ENCODE assay signal across 18 cellular contexts in the genomic region with DNA sequence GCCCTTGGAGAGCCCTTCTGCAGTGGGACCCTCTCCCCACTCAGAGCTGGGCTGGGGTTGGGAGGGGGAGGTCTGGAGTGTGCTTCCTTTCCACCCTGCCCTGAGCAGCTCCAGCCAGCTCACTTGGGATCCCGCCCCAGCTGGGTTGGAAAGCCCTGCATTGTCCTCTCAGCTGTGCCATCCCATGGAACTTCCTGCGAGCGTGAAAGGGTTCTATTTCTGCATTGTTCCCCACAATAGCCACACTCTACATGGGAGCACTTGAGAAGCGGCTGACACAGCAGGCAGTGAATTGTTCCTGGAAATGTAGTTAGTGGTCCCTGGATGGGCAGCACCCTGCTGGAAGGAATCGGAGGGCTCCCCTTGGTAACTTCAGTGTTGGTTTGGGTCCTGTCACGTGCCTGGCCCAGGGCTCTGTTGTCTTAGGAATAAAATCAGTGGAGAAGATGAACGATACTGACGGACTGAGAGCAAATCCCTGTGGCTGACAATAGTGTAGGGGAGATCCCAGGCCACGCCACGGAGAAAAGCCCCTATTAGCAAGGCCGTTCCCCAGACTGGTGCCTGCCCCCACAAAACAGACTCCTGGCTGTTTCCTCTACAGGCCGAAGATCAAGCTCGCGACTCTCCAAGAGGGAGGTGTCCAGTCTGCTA. TPM values are rescaled to one million over a fixed set of nuclear protein-coding genes. Genes with fewer than 3 reads are reported as not detected.
DNase-seq lines count a peak whose midpoint lies in the region; ATAC-seq and TF ChIP-seq lines count a peak whose summit lies in the region.
"Had no signal": no experiment of that assay in that cellular context is flagged by ENCODE, and none has a peak within 500 bp of the region (broad histone marks: within the 10 kb centered on the region; RNA-seq: fewer than 3 reads in every experiment).

No MANE protein-coding gene starts in this region.

- ATAC-seq in stimulated activated memory B cell treated with anti-CD40 and anti-IgM and Interleukin-4, amounts not matched to agents 10 μg/mL and 1 μg/mL and 100 μg/mL, for 72 hours = peak; percentile 9
- ATAC-seq in GM21576 (IDR thresholded peaks at IDR 0.05; ENCODE audit: unreplicated experiment) (no peak), PC-3 (no peak)
- ATAC-seq: stimulated activated effector memory CD8-positive, alpha-beta T cell treated with anti-CD3 and anti-CD28 coated beads, Interleukin-12 subunit alpha, Interleukin-12 subunit beta, amount 100 ng/mL, for 72 hours; T-cell had no signal

- H3K9ac ChIP-seq in PC-3 (ENCODE audit: low read length) = no peak overlapping the region
- H3K9ac ChIP-seq: GM23248 had no signal

- no peak overlapping the region for H3K27ac Mint-ChIP-seq in stimulated activated memory B cell treated with anti-CD40 and anti-IgM and Interleukin-4, amounts not matched to agents 10 μg/mL and 1 μg/mL and 100 μg/mL, for 72 hours
- H3K27ac Mint-ChIP-seq in chondrocyte (ENCODE audit: unreplicated experiment) = no peak overlapping the region
- H3K27ac Mint-ChIP-seq: CD4-positive, CD25-positive, alpha-beta regulatory T cell; stimulated activated effector memory CD8-positive, alpha-beta T cell treated with anti-CD3 and anti-CD28 coated beads, Interleukin-12 subunit alpha, Interleukin-12 subunit beta, amount 100 ng/mL, for 72 hours; T-cell had no signal

- no peaks in the 10 kb centered on the region for H3K27me3 ChIP-seq in PC-3 (ENCODE audit: low read length)
- H3K27me3 ChIP-seq: MG63, upper lobe of left lung had no signal

- no peak for TF ChIP-seq CTCF in chondrocyte (IDR thresholded peaks at IDR 0.05)
- no peak for TF ChIP-seq CTCF in PC-3 (conservative IDR thresholded peaks at IDR 0.05; ENCODE audit: low read depth, low read length)

- H2AFZ ChIP-seq in PC-3 (ENCODE audit: low read length) = no peak overlapping the region
- H2AFZ ChIP-seq: GM23248 had no signal

- no peak overlapping the region for H3K4me2 ChIP-seq in PC-3 (ENCODE audit: low read length)
- H3K4me2 ChIP-seq: smooth muscle cell had no signal

- POLR2A ChIA-PET in PC-3 (lab: Charles Lee; ENCODE audit: unreplicated experiment) = no interaction called here

- H3K9me3 Mint-ChIP-seq in stimulated activated memory B cell treated with anti-CD40 and anti-IgM and Interleukin-4, amounts not matched to agents 10 μg/mL and 1 μg/mL and 100 μg/mL, for 72 hours = no peaks in the 10 kb centered on the region
- no peaks in the 10 kb centered on the region for H3K9me3 Mint-ChIP-seq in chondrocyte (ENCODE audit: low read depth)
- H3K9me3 Mint-ChIP-seq: CD4-positive, CD25-positive, alpha-beta regulatory T cell; stimulated activated effector memory CD8-positive, alpha-beta T cell treated with anti-CD3 and anti-CD28 coated beads, Interleukin-12 subunit alpha, Interleukin-12 subunit beta, amount 100 ng/mL, for 72 hours; T-cell had no signal

- no peaks in the 10 kb centered on the region for H3F3A ChIP-seq in PC-3 (ENCODE audit: low read length, unreplicated experiment)

- CTCF ChIA-PET in PC-3 (lab: Charles Lee) = no interaction called here

- peaks cover 5% of the 10 kb centered on the region for H3K36me3 ChIP-seq in PC-3 (ENCODE audit: low read depth, low read length)

- no peaks in the 10 kb centered on the region for H3K9me2 ChIP-seq in PC-3 (replicated peaks; ENCODE audit: low read length)

- H3K27ac ChIP-seq in caudate nucleus (ENCODE audit: low read depth, low read length) (no peak overlapping the region), PC-3 (ENCODE audit: low read length) (no peak overlapping the region)
- H3K27ac ChIP-seq: GM23248, upper lobe of left lung had no signal

- peaks cover 6% of the 10 kb centered on the region for H3K4me1 Mint-ChIP-seq in stimulated activated memory B cell treated with anti-CD40 and anti-IgM and Interleukin-4, amounts not matched to agents 10 μg/mL and 1 μg/mL and 100 μg/mL, for 72 hours
- peaks cover 22% of the 10 kb centered on the region for H3K4me1 Mint-ChIP-seq in chondrocyte (ENCODE audit: low read depth)

- no peaks in the 10 kb centered on the region for H3K27me3 Mint-ChIP-seq in stimulated activated memory B cell treated with anti-CD40 and anti-IgM and Interleukin-4, amounts not matched to agents 10 μg/mL and 1 μg/mL and 100 μg/mL, for 72 hours
- H3K27me3 Mint-ChIP-seq in chondrocyte (ENCODE audit: low read depth) = no peaks in the 10 kb centered on the region
- H3K27me3 Mint-ChIP-seq: CD4-positive, CD25-positive, alpha-beta regulatory T cell; T-cell had no signal

- peaks cover 14% of the 10 kb centered on the region for H3K4me1 ChIP-seq in PC-3 (ENCODE audit: insufficient read depth, low read length)

- peak; percentile 74 to 81 for DNase-seq in NCI-H2081 (lab: John Stamatoyannopoulos, UW)
- no peak for DNase-seq in NCI-H2081 treated with DMSO at 0.1 percent for 48 hours (lab: John Stamatoyannopoulos, UW)
- DNase-seq in caudate nucleus (lab: John Stamatoyannopoulos, UW) = peak in 44 of 61 donors; percentile 3 to 67 (median 39)
- peak; percentile 48 for DNase-seq in inferior parietal cortex (ENCODE audit: extremely low spot score)
- DNase-seq in chondrocyte (ENCODE audit: low spot score) = no peak
- no peak for DNase-seq in PC-3
- DNase-seq: activated naive CD4-positive, alpha-beta T cell; CD4-positive, CD25-positive, alpha-beta regulatory T cell; GM23248; MG63; NCI-H2171 treated with DMSO at 0.1 percent for 48 hours; T-cell had no signal

- no peak overlapping the region for H3K4me3 ChIP-seq in PC-3 (ENCODE audit: low read length)
- H3K4me3 ChIP-seq: GM23248, lung, MG63, smooth muscle cell, upper lobe of left lung had no signal

- no peaks in the 10 kb centered on the region for H3K36me3 Mint-ChIP-seq in stimulated activated memory B cell treated with anti-CD40 and anti-IgM and Interleukin-4, amounts not matched to agents 10 μg/mL and 1 μg/mL and 100 μg/mL, for 72 hours
- H3K36me3 Mint-ChIP-seq in chondrocyte (ENCODE audit: low read depth) = peaks cover 2% of the 10 kb centered on the region
- H3K36me3 Mint-ChIP-seq: CD4-positive, CD25-positive, alpha-beta regulatory T cell; stimulated activated effector memory CD8-positive, alpha-beta T cell treated with anti-CD3 and anti-CD28 coated beads, Interleukin-12 subunit alpha, Interleukin-12 subunit beta, amount 100 ng/mL, for 72 hours; T-cell had no signal

- intact Hi-C loops in PC-3 (cut with micrococcal nuclease) = no loop called here

- no TSS peak for BruUV-seq in PC-3 (replicated peaks; lab: Mats Ljungman, UMichigan)

- no peak overlapping the region for H3K4me3 Mint-ChIP-seq in stimulated activated memory B cell treated with anti-CD40 and anti-IgM and Interleukin-4, amounts not matched to agents 10 μg/mL and 1 μg/mL and 100 μg/mL, for 72 hours
- H3K4me3 Mint-ChIP-seq in chondrocyte (ENCODE audit: unreplicated experiment) = no peak overlapping the region
- H3K4me3 Mint-ChIP-seq: CD4-positive, CD25-positive, alpha-beta regulatory T cell; stimulated activated effector memory CD8-positive, alpha-beta T cell treated with anti-CD3 and anti-CD28 coated beads, Interleukin-12 subunit alpha, Interleukin-12 subunit beta, amount 100 ng/mL, for 72 hours; T-cell had no signal

- H3K9me3 ChIP-seq in PC-3 (ENCODE audit: low read length) = no peaks in the 10 kb centered on the region
- H3K9me3 ChIP-seq: MG63, upper lobe of left lung had no signal

- no peaks in the 10 kb centered on the region for H4K20me1 ChIP-seq in PC-3 (ENCODE audit: low read length)

- no peaks in the 10 kb centered on the region for H3K79me2 ChIP-seq in PC-3 (ENCODE audit: low read length)

RNA-seq across cellular contexts. Expression of gene DNMT3B, which starts 18.7 kb away (rescaled TPM):
- total RNA-seq in chondrocyte = 2.0 to 4.8 TPM (median 4.7 TPM) in 3 replicates
- 7.3 and 9.3 TPM in 2 replicates for total RNA-seq in PC-3 (2014; rRNA removed)

RNA-seq across cellular contexts. Expression of gene COMMD7, which starts 37.6 kb away (rescaled TPM):
- total RNA-seq in chondrocyte = 34.4 to 83.2 TPM (median 82.9 TPM) in 3 replicates
- 32.5 and 33.5 TPM in 2 replicates for total RNA-seq in PC-3 (2014; rRNA removed)

RNA-seq across cellular contexts. Expression of gene MAPRE1, which starts 38.9 kb away (rescaled TPM):
- 121 to 177 TPM (median 176 TPM) in 3 replicates for total RNA-seq in chondrocyte
- 81.4 and 91.3 TPM in 2 replicates for total RNA-seq in PC-3 (2014; rRNA removed)

Comparison
In these comparisons a context has a peak if more than half of its experiments do, and no peak if none do; other contexts are left out.
1. DNase-seq: peak in NCI-H2081 (2 of 2), caudate nucleus (44 of 61) and inferior parietal cortex (single experiment); none in NCI-H2081 treated with DMSO at 0.1 percent for 48 hours (single experiment), chondrocyte (single experiment) and PC-3 (single experiment).